In genomic region chr15:42984534-42985034, GRCh38 we compare ENCODE assay signal across 29 cellular contexts.
DNase-seq lines count a peak whose midpoint lies in the region; ATAC-seq, FAIRE-seq and TF ChIP-seq lines count a peak whose summit lies in the region.
"Had no signal": no experiment of that assay in that cellular context is flagged by ENCODE, and none has a peak within 500 bp of the region (broad histone marks: within the 10 kb centered on the region; RNA-seq: fewer than 3 reads in every experiment).

No MANE protein-coding gene starts in this region.

- H3K4me1 Mint-ChIP-seq in CD14-positive monocyte: no peaks in the 10 kb centered on the region
- H3K4me1 Mint-ChIP-seq in glutamatergic neuron (ENCODE audit: low read depth, unreplicated experiment): no peaks in the 10 kb centered on the region
- H3K4me1 Mint-ChIP-seq: activated naive CD8-positive, alpha-beta T cell treated with anti-CD3 and anti-CD28 coated beads for 36 hours; B cell had no signal

- H3K27ac Mint-ChIP-seq in CD14-positive monocyte: no peak overlapping the region
- H3K27ac Mint-ChIP-seq in glutamatergic neuron (ENCODE audit: unreplicated experiment): no peak overlapping the region
- H3K27ac Mint-ChIP-seq: activated CD4-positive, alpha-beta memory T cell treated with anti-CD3 and anti-CD28 coated beads for 36 hours; activated naive CD8-positive, alpha-beta T cell treated with anti-CD3 and anti-CD28 coated beads for 36 hours; B cell; dendritic cell treated with granulocyte-macrophage colony-stimulating factor and Interleukin-4, amounts not matched to agents 40 ng/mL and 50 ng/mL, for 4 days; naive thymus-derived CD4-positive, alpha-beta T cell had no signal

- no peaks in the 10 kb centered on the region for H4K20me1 ChIP-seq in Loucy (ENCODE audit: insufficient read depth, low read length, poor library complexity, severe bottlenecking)
- no peaks in the 10 kb centered on the region for H4K20me1 ChIP-seq in K562 (replicated peaks; ENCODE audit: control insufficient read depth, insufficient read depth, low read length)

- no peak for DNase-seq in CD14-positive monocyte (ENCODE audit: low spot score)
- DNase-seq in K562 (ENCODE audit: extremely low read depth in 1 of 4, low spot score in 3 of 4): peak in 2 of 4 experiments; percentile 17 to 20
- DNase-seq in glutamatergic neuron: no peak
- no peak for DNase-seq in activated CD4-positive, alpha-beta T cell treated with anti-CD3 and anti-CD28 coated beads, Interleukin-2, amount 50 U/mL, for 48 hours
- no peak for DNase-seq in globus pallidus (ENCODE audit: low spot score)
- DNase-seq: activated CD4-positive, alpha-beta memory T cell treated with anti-CD3 and anti-CD28 coated beads for 36 hours; activated naive CD8-positive, alpha-beta T cell treated with anti-CD3 and anti-CD28 coated beads for 36 hours; DMS79; midbrain; naive thymus-derived CD4-positive, alpha-beta T cell; NCI-H1092 treated with DMSO at 0.1 percent for 48 hours; NCI-H187 treated with DMSO at 0.1 percent for 48 hours; NCI-H2171 treated with DMSO at 0.1 percent for 48 hours; NCI-H524 treated with DMSO at 0.1 percent for 48 hours; ovary; stimulated activated CD4-positive, alpha-beta T cell treated with anti-CD3 and anti-CD28 coated beads, Interleukin-2, amount 100 ng/mL, for 24 hours; T-helper 1 cell; transverse colon had no signal

- no peak for TF ChIP-seq EP300 in K562 (IDR thresholded peaks at IDR 0.05; ENCODE audit: low read length)

- no TSS peak for BruUV-seq in K562 (replicated peaks; lab: Mats Ljungman, UMichigan)

- CTCF ChIA-PET in K562 (lab: Yijun Ruan, JAX; ENCODE audit: low intra/inter-chr PET ratio): no interaction called here

- POLR2A ChIA-PET in K562 (lab: Yijun Ruan, JAX): no interaction called here

- peaks cover 50 to 83% of the 10 kb centered on the region in 2 donors for H3K36me3 Mint-ChIP-seq in CD14-positive monocyte
- H3K36me3 Mint-ChIP-seq in glutamatergic neuron (ENCODE audit: unreplicated experiment): no peaks in the 10 kb centered on the region

- H3K79me2 ChIP-seq in Loucy (ENCODE audit: insufficient read depth, low read length): no peaks in the 10 kb centered on the region
- no peaks in the 10 kb centered on the region for H3K79me2 ChIP-seq in K562 (ENCODE audit: control insufficient read depth, insufficient read depth, low read length)

- no peaks in the 10 kb centered on the region for H3K9me1 ChIP-seq in K562 (ENCODE audit: control insufficient read depth, insufficient read depth, low read length)

- 100% methylated on average over 1 of the region's 1 CpG for WGBS in K562 (ENCODE audit: insufficient coverage, low coverage, missing lambda C conversion rate)

- no peak for TF ChIP-seq RAD21 in K562 (CRISPR knock-in tag; conservative IDR thresholded peaks at IDR 0.05 in 1 of 2, IDR thresholded peaks at IDR 0.05 in 1 of 2)

- H3K9ac ChIP-seq in Loucy (ENCODE audit: low read depth, low read length, poor library complexity, severe bottlenecking) (no peak overlapping the region), K562 (ENCODE audit: insufficient read depth in 1 of 2, low read depth in 2 of 2, low read length in 2 of 2) (no peak overlapping the region)

- H3K9me2 ChIP-seq in Loucy (replicated peaks; ENCODE audit: low read depth, low read length): no peaks in the 10 kb centered on the region

- H3K9me3 ChIP-seq in Loucy (ENCODE audit: insufficient read depth, low read depth, low read length) (no peaks in the 10 kb centered on the region), K562 (replicated peaks; ENCODE audit: control insufficient read depth, insufficient read depth, low read depth, low read length) (no peaks in the 10 kb centered on the region)
- H3K9me3 ChIP-seq: ascending aorta, ovary, transverse colon had no signal

- no peak overlapping the region for H2AFZ ChIP-seq in Loucy (ENCODE audit: low read length)
- H2AFZ ChIP-seq in K562 (ENCODE audit: low read depth, low read length): no peak overlapping the region

- H3F3A ChIP-seq in Loucy (ENCODE audit: low read depth): no peaks in the 10 kb centered on the region

- TF ChIP-seq POLR2A in K562 (conservative IDR thresholded peaks at IDR 0.05) (no peak), GM18505 (IDR thresholded peaks at IDR 0.05; ENCODE audit: borderline replicate concordance, extremely low read depth, insufficient read depth, insufficient read length) (no peak)

- H3K9me3 Mint-ChIP-seq in CD14-positive monocyte (no peaks in the 10 kb centered on the region), glutamatergic neuron (ENCODE audit: unreplicated experiment) (no peaks in the 10 kb centered on the region)
- H3K9me3 Mint-ChIP-seq: activated CD4-positive, alpha-beta memory T cell treated with anti-CD3 and anti-CD28 coated beads for 36 hours; activated naive CD8-positive, alpha-beta T cell treated with anti-CD3 and anti-CD28 coated beads for 36 hours; dendritic cell treated with granulocyte-macrophage colony-stimulating factor and Interleukin-4, amounts not matched to agents 40 ng/mL and 50 ng/mL, for 4 days; naive thymus-derived CD4-positive, alpha-beta T cell had no signal

- peaks cover 0 to 1% (median 0%) of the 10 kb centered on the region in 3 donors for H3K27me3 Mint-ChIP-seq in CD14-positive monocyte (ENCODE audit: low read depth in 3 of 3)
- H3K27me3 Mint-ChIP-seq in glutamatergic neuron (ENCODE audit: unreplicated experiment): no peaks in the 10 kb centered on the region
- H3K27me3 Mint-ChIP-seq: activated CD4-positive, alpha-beta memory T cell treated with anti-CD3 and anti-CD28 coated beads for 36 hours; activated naive CD8-positive, alpha-beta T cell treated with anti-CD3 and anti-CD28 coated beads for 36 hours; B cell; dendritic cell treated with granulocyte-macrophage colony-stimulating factor and Interleukin-4, amounts not matched to agents 40 ng/mL and 50 ng/mL, for 4 days; naive thymus-derived CD4-positive, alpha-beta T cell had no signal

- H3K4me3 Mint-ChIP-seq in CD14-positive monocyte: no peak overlapping the region
- H3K4me3 Mint-ChIP-seq in glutamatergic neuron (ENCODE audit: unreplicated experiment): no peak overlapping the region
- H3K4me3 Mint-ChIP-seq: activated CD4-positive, alpha-beta memory T cell treated with anti-CD3 and anti-CD28 coated beads for 36 hours; activated naive CD8-positive, alpha-beta T cell treated with anti-CD3 and anti-CD28 coated beads for 36 hours; B cell; dendritic cell treated with granulocyte-macrophage colony-stimulating factor and Interleukin-4, amounts not matched to agents 40 ng/mL and 50 ng/mL, for 4 days; naive thymus-derived CD4-positive, alpha-beta T cell had no signal

- no peak for ATAC-seq in K562
- ATAC-seq in GM18505 (IDR thresholded peaks at IDR 0.05; ENCODE audit: unreplicated experiment): no peak
- no peak for ATAC-seq in GM18873 (IDR thresholded peaks at IDR 0.05; ENCODE audit: low FRiP score, unreplicated experiment)
- ATAC-seq: naive thymus-derived CD4-positive, alpha-beta T cell had no signal

- in situ Hi-C loops in K562 (cut with MboI): no loop called here

- peaks cover 57% of the 10 kb centered on the region; the same call in 1 of the 2 replicates for H3K36me3 ChIP-seq in Loucy (ENCODE audit: insufficient read depth, low read length)
- peaks cover 61% of the 10 kb centered on the region for H3K36me3 ChIP-seq in K562 (ENCODE audit: control insufficient read depth, insufficient read depth, low read length)
- H3K36me3 ChIP-seq: ovary had no signal

- H3K4me3 ChIP-seq in Loucy (ENCODE audit: low read length, poor library complexity, severe bottlenecking): no peak overlapping the region
- no peak overlapping the region for H3K4me3 ChIP-seq in K562
- H3K4me3 ChIP-seq: ascending aorta, ovary, smooth muscle cell, transverse colon had no signal

- H3K4me2 ChIP-seq in Loucy (ENCODE audit: low read depth, low read length, poor library complexity, severe bottlenecking) (no peak overlapping the region), K562 (ENCODE audit: insufficient read depth, low read length) (no peak overlapping the region)
- H3K4me2 ChIP-seq: smooth muscle cell had no signal

- no peaks in the 10 kb centered on the region for H3K27me3 ChIP-seq in Loucy (ENCODE audit: insufficient read depth, low read length, poor library complexity, severe bottlenecking)
- H3K27me3 ChIP-seq in K562 (ENCODE audit: control insufficient read depth in 2 of 2, insufficient read depth in 2 of 2, low read length in 2 of 2): no peaks in the 10 kb centered on the region
- H3K27me3 ChIP-seq: ascending aorta, ovary, transverse colon had no signal

- no peak for FAIRE-seq in K562 (lab: Jason Lieb, UNC)
- FAIRE-seq: endometrium, GM18507, keratinocyte, TTC549 had no signal

- no peak overlapping the region for H3K27ac ChIP-seq in K562 (ENCODE audit: extremely low read depth, low read depth, low read length)
- H3K27ac ChIP-seq: ascending aorta, ovary, transverse colon had no signal

- intact Hi-C loops in CD14-positive monocyte (cut with micrococcal nuclease) (no loop called here), K562 (cut with micrococcal nuclease) (no loop called here)

- TF ChIP-seq CTCF in CD14-positive monocyte (IDR thresholded peaks at IDR 0.05) (peak; percentile 47), Loucy (conservative IDR thresholded peaks at IDR 0.05; ENCODE audit: low read length) (peak; percentile 13; the same call in 1 of the 2 replicates), K562 (IDR thresholded peaks at IDR 0.05 in 2 of 3, conservative IDR thresholded peaks at IDR 0.05 in 1 of 3; ENCODE audit: insufficient read depth in 2 of 3, low read depth in 1 of 3, low read length in 3 of 3) (no peak), glutamatergic neuron (IDR thresholded peaks at IDR 0.05; ENCODE audit: partially characterized antibody, unreplicated experiment) (peak; percentile 58)

- no peaks in the 10 kb centered on the region for H3K4me1 ChIP-seq in Loucy (ENCODE audit: insufficient read depth, low read length, poor library complexity, severe bottlenecking)
- H3K4me1 ChIP-seq in K562 (replicated peaks in 1 of 2; ENCODE audit: control insufficient read depth in 2 of 2, insufficient read depth in 2 of 2, low read length in 2 of 2): peaks cover 0 to 4% of the 10 kb centered on the region in 2 experiments; a peak in 1 of 5 replicates
- H3K4me1 ChIP-seq: ascending aorta, transverse colon had no signal

TF ChIP-seq in K562, 482 proteins besides CTCF, POLR2A, EP300 and RAD21 (continues in another document):
- TF ChIP-seq FOXJ3 (CRISPR knock-in tag; IDR thresholded peaks at IDR 0.05) (no peak), SPI1 (IDR thresholded peaks at IDR 0.05; ENCODE audit: borderline replicate concordance, low read depth, low read length) (0 out of 2 replicates have a peak, but pooled peaks have one; percentile 3), ZNF239 (CRISPR knock-in tag; IDR thresholded peaks at IDR 0.05) (no peak)

Comparison
In these comparisons a context has a peak if more than half of its experiments do, and no peak if none do; other contexts are left out.
1. CTCF ChIP-seq: peak in CD14-positive monocyte (single experiment), Loucy (single experiment) and glutamatergic neuron (single experiment); none in K562 (0 of 3).